In the genomic region with DNA sequence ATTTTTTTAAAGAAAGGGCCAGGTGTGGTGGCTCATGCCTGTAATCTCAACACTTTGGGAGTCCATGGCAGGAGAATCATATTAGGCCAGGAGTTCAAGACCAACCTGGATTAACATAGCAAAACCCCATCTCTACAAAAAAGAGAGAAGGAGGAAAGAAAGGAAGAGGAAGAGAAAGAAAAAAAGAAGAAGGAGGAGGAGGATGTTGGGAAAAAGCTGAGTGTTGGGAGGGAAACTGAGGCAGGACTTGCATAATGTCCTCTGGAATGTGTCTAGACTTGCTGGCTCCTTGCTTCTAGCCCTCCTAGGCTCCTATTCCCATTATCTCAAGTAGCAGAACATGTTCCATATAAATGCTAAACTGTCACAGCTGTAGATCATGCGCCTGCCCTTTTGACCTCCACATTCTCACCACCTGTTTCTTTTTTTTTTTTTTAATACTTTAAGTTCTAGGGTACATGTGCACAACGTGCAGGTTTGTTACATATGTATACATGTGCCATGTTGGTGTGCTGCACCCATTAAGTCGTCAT, we compare ENCODE assay signal across 3 cellular contexts. TPM values are rescaled to one million over a fixed set of nuclear protein-coding genes. Genes with fewer than 3 reads are reported as not detected.
"Had no signal": no experiment of that assay in that cellular context is flagged by ENCODE, and none has a peak within 500 bp of the region (broad histone marks: within the 10 kb centered on the region; RNA-seq: fewer than 3 reads in every experiment).

No MANE protein-coding gene starts in this region.

RNA-seq across cellular contexts. Expression of gene NPC1L1, which starts 11.4 kb away (rescaled TPM):
- total RNA-seq: temporal lobe, thyroid gland, urinary bladder had no signal
